Comparison of ENCODE assay signal across 1 cellular context in genomic region chr4:40190465-40190864, GRCh38.
TF ChIP-seq lines count a peak whose summit lies in the region.

No MANE protein-coding gene starts in this region.

TF ChIP-seq in K562, 482 proteins besides CTCF, POLR2A, EP300 and RAD21 (continued from another document):
- no peak for TF ChIP-seq ELF1 (tag; IDR thresholded peaks at IDR 0.05)
- TF ChIP-seq, protein P1, sequence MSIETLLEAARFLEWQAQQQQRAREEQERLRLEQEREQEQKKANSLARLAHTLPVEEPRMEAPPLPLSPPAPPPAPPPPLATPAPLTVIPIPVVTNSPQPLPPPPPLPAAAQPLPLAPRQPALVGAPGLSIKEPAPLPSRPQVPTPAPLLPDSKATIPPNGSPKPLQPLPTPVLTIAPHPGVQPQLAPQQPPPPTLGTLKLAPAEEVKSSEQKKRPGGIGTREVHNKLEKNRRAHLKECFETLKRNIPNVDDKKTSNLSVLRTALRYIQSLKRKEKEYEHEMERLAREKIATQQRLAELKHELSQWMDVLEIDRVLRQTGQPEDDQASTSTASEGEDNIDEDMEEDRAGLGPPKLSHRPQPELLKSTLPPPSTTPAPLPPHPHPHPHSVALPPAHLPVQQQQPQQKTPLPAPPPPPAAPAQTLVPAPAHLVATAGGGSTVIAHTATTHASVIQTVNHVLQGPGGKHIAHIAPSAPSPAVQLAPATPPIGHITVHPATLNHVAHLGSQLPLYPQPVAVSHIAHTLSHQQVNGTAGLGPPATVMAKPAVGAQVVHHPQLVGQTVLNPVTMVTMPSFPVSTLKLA (conservative IDR thresholded peaks at IDR 0.05), result no peak
- TF ChIP-seq ZNF316 (IDR thresholded peaks at IDR 0.05), result 0 out of 2 replicates have a peak, but pooled peaks have one; percentile 26
- peak; percentile 44 for TF ChIP-seq NFE2 (IDR thresholded peaks at IDR 0.05; ENCODE audit: low read depth)
- no peak for TF ChIP-seq PPARD (CRISPR knock-in tag; IDR thresholded peaks at IDR 0.05)
